ENCODE assay signal across 12 cellular contexts in the genomic region with DNA sequence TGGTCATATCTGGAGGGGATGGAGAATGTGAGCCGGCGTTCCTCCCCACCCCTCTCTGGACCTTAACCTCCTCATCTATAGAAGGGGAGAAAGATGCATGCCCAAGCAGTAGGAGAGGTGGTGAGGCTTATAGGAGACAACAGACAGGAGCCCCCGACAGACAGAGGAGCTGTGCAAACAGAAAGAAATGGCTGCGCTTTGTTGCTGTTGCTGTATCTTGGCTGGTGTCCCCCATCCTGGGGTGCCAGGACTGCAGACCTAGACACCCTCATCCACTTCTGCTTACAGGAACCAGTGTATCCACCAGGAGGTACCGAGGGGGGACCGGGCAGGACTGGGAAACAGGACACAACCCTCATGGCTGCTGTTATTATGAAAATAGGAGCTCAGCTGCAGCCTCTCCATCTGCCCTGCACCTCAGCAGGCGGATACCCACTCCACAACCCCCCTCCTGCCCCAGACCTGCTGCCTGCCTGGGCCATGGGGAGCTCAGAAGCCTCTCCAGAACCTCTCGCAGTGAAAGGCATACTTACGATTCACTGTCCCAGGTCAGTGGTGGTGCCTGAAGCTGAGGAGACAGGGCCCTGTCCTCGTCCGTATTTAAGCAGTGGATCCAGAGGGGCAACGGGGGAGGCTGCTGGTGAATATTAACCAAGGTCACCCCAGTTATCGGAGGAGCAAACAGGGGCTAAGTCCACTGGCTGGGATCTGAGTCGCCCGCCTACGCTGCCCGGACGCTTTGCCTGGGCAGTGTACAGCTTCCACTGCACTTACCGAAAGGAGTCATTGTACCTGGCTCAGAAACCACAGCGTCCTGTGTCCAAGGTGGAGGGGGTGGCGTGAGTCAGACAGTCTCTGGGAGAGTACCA. TPM values are rescaled to one million over a fixed set of nuclear protein-coding genes. Genes with fewer than 3 reads are reported as not detected.
DNase-seq lines count a peak whose midpoint lies in the region; ATAC-seq and TF ChIP-seq lines count a peak whose summit lies in the region.
"Had no signal": no experiment of that assay in that cellular context is flagged by ENCODE, and none has a peak within 500 bp of the region (broad histone marks: within the 10 kb centered on the region; RNA-seq: fewer than 3 reads in every experiment).

A gene (minus strand): TSS at position 576 of the 869 bp plus-strand sequence. CDS start 5,365 bp downstream, outside the sequence.

- H3K4me3 ChIP-seq in GM23248 (no peak within 1 kb of the TSS), epithelial cell of proximal tubule (ENCODE audit: low read depth, low read length) (peak within 1 kb of the TSS; percentile 54), foreskin fibroblast (ENCODE audit: low read depth in 1 of 2, low read length in 2 of 2) (no peak within 1 kb of the TSS)

- H3K9me3 ChIP-seq in GM23248 (ENCODE audit: low read depth) = no peaks in the 10 kb centered on the region

- H2AFZ ChIP-seq in GM23248 = no peak within 1 kb of the TSS

- TF ChIP-seq CTCF in epithelial cell of proximal tubule (conservative IDR thresholded peaks at IDR 0.05; ENCODE audit: low read depth, low read length) = no peak
- TF ChIP-seq CTCF in foreskin fibroblast (IDR thresholded peaks at IDR 0.05; ENCODE audit: low read depth, low read length) = no peak

- no peak within 1 kb of the TSS for H3K4me2 ChIP-seq in GM23248 (ENCODE audit: unreplicated experiment)

- H3K9ac ChIP-seq in GM23248 = no peak within 1 kb of the TSS

- 0 out of 2 replicates have a peak, but pooled peaks cover 3% of the 10 kb centered on the region for H3K4me1 ChIP-seq in GM23248 (ENCODE audit: insufficient read depth)

- no peak within 1 kb of the TSS for H3K27ac ChIP-seq in GM23248

- ATAC-seq in GM21825 (IDR thresholded peaks at IDR 0.05; ENCODE audit: unreplicated experiment) = no peak

- DNase-seq in GM23248 (peak; percentile 42), RKO (ENCODE audit: low spot score) (peak; percentile 10), epithelial cell of proximal tubule (ENCODE audit: low read depth) (peak; percentile 62), renal cortical epithelial cell (ENCODE audit: low read depth) (peak; percentile 91), Kasumi-1 (lab: John Stamatoyannopoulos, UW) (no peak), foreskin fibroblast (no peak), NCI-H748 (lab: John Stamatoyannopoulos, UW; ENCODE audit: unreplicated experiment) (no peak)
- DNase-seq: activated gamma-delta T cell treated with Interleukin-2 at 50 U/mL for 16 hours; CD4-positive, CD25-positive, alpha-beta regulatory T cell; naive B cell; stimulated activated naive CD4-positive, alpha-beta T cell treated with Interleukin-2 at 50 U/mL for 16 hours had no signal

- no peaks in the 10 kb centered on the region for H3K9me2 ChIP-seq in GM23248 (ENCODE audit: insufficient read depth)

- H3K36me3 ChIP-seq in GM23248 (ENCODE audit: low read depth) = no peaks in the 10 kb centered on the region

- H3F3A ChIP-seq in GM23248 (ENCODE audit: insufficient read depth) = 0 out of 2 replicates have a peak, but pooled peaks cover 4% of the 10 kb centered on the region

- in situ Hi-C loops in GM23248 (cut with MboI) = no loop called here

- WGBS in GM23248 (ENCODE audit: low coverage in 1 of 2, low lambda C conversion rate in 2 of 2, missing lambda C conversion rate in 2 of 2), 2 experiments = 85 to 89% methylated on average over 21 of the region's 21 CpGs

- no peaks in the 10 kb centered on the region for H3K27me3 ChIP-seq in GM23248 (replicated peaks; ENCODE audit: insufficient read depth)

- no peaks in the 10 kb centered on the region for H3K79me2 ChIP-seq in GM23248 (ENCODE audit: insufficient read depth)

- H4K20me1 ChIP-seq in GM23248 (ENCODE audit: insufficient read depth) = no peaks in the 10 kb centered on the region

RNA-seq across cellular contexts. Expression of the gene that starts here (rescaled TPM):
- total RNA-seq in GM23248 (2014; rRNA removed; shearing (Covaris generic)) = 0.65 TPM in 1 of 2 replicates, not detected in the other
- polyA plus RNA-seq in GM23248 (2016; fragmentation: Nextera tagmentation; extraction: Ambion mirVana) = 0.16 and 0.96 TPM in 2 replicates
- 15.3 and 15.8 TPM in 2 replicates for total RNA-seq in epithelial cell of proximal tubule
- total RNA-seq in renal cortical epithelial cell = 32.1 and 137 TPM in 2 replicates
- total RNA-seq: CD4-positive, CD25-positive, alpha-beta regulatory T cell had no signal

Comparison
In these comparisons a context has a peak if more than half of its experiments do, and no peak if none do; other contexts are left out.
1. Peak in DNase-seq in GM23248; RNA of the gene not detected or under 1 TPM.
2. DNase-seq: peak in RKO (single experiment), epithelial cell of proximal tubule (single experiment) and renal cortical epithelial cell (single experiment); none in Kasumi-1 (0 of 2), foreskin fibroblast (0 of 2) and NCI-H748 (single experiment).